In the genomic region with DNA sequence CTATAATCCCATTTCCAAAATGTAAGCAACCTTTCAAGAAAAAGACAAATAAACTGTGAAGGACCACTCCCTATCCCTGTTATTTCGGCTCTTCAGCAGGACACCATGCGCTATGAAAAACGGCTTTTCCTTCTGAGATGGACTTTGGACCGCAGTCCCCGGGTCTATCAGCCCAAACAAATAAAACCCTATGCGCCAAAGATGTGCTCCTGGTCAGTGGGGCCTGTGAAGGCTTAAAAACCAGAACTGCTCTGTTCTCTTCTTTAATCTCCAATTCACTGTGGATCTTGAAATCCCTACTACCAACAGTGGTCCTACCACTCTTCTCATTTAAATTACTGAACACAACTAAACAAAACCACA, we compare ENCODE assay signal across 1 cellular context.
TF ChIP-seq lines count a peak whose summit lies in the region.

No MANE protein-coding gene starts in this region.

TF ChIP-seq in HepG2, 621 proteins besides CTCF, POLR2A, EP300 and RAD21 (continued from another document):
- TF ChIP-seq ZNF784 (CRISPR knock-in tag; IDR thresholded peaks at IDR 0.05; ENCODE audit: borderline replicate concordance) (no peak), GATA4 (IDR thresholded peaks at IDR 0.05; ENCODE audit: borderline replicate concordance, low read depth) (no peak), ZGPAT (CRISPR knock-in tag; IDR thresholded peaks at IDR 0.05) (no peak; the same call in 1 of the 2 replicates), ZSCAN21 (CRISPR knock-in tag; IDR thresholded peaks at IDR 0.05; ENCODE audit: borderline replicate concordance) (no peak), ZNF225 (CRISPR knock-in tag; IDR thresholded peaks at IDR 0.05) (no peak), MIER2 (CRISPR knock-in tag; IDR thresholded peaks at IDR 0.05) (no peak), CHD4 (IDR thresholded peaks at IDR 0.05; ENCODE audit: borderline replicate concordance, low read length) (0 out of 2 replicates have a peak, but pooled peaks have one; percentile 7), ZNF251 (CRISPR knock-in tag; IDR thresholded peaks at IDR 0.05) (no peak), ZZZ3 (CRISPR knock-in tag; IDR thresholded peaks at IDR 0.05; ENCODE audit: borderline replicate concordance) (no peak), SRF (IDR thresholded peaks at IDR 0.05; ENCODE audit: low read depth, low read length) (no peak), SMARCC2 (IDR thresholded peaks at IDR 0.05) (no peak), NONO (IDR thresholded peaks at IDR 0.05) (no peak), NONO (CRISPR knock-in tag; conservative IDR thresholded peaks at IDR 0.05) (no peak), BCLAF1 (IDR thresholded peaks at IDR 0.05) (no peak), ZNF547 (CRISPR knock-in tag; IDR thresholded peaks at IDR 0.05) (no peak), IRF2 (CRISPR knock-in tag; IDR thresholded peaks at IDR 0.05) (no peak), ZNF33B (CRISPR knock-in tag; IDR thresholded peaks at IDR 0.05) (no peak), HDAC6 (IDR thresholded peaks at IDR 0.05; ENCODE audit: low read depth, low read length) (no peak), ELF3 (CRISPR knock-in tag; IDR thresholded peaks at IDR 0.05) (peak; percentile 51; the same call in 1 of the 2 replicates), ADNP (CRISPR knock-in tag; IDR thresholded peaks at IDR 0.05) (no peak), RXRB (CRISPR knock-in tag; IDR thresholded peaks at IDR 0.05; ENCODE audit: borderline replicate concordance) (no peak), KLF13 (CRISPR knock-in tag; IDR thresholded peaks at IDR 0.05) (no peak), HMGA1 (CRISPR knock-in tag; conservative IDR thresholded peaks at IDR 0.05) (no peak), ZNF44 (CRISPR knock-in tag; IDR thresholded peaks at IDR 0.05) (no peak), ZBTB42 (CRISPR knock-in tag; IDR thresholded peaks at IDR 0.05) (no peak), PRMT3 (CRISPR knock-in tag; IDR thresholded peaks at IDR 0.05; ENCODE audit: borderline replicate concordance, low read depth) (no peak)
- TF ChIP-seq, protein P1, sequence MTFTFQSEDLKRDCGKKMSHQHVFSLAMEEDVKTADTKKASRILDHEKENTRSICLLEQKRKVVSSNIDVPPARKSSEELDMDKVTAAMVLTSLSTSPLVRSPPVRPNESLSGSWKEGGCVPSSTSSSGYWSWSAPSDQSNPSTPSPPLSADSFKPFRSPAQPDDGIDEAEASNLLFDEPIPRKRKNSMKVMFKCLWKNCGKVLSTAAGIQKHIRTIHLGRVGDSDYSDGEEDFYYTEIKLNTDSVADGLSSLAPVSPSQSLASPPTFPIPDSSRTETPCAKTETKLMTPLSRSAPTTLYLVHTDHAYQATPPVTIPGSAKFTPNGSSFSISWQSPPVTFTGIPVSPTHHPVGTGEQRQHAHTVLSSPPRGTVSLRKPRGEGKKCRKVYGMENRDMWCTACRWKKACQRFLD (CRISPR knock-in tag; IDR thresholded peaks at IDR 0.05; ENCODE audit: borderline replicate concordance): no peak
- TF ChIP-seq, protein P2, sequence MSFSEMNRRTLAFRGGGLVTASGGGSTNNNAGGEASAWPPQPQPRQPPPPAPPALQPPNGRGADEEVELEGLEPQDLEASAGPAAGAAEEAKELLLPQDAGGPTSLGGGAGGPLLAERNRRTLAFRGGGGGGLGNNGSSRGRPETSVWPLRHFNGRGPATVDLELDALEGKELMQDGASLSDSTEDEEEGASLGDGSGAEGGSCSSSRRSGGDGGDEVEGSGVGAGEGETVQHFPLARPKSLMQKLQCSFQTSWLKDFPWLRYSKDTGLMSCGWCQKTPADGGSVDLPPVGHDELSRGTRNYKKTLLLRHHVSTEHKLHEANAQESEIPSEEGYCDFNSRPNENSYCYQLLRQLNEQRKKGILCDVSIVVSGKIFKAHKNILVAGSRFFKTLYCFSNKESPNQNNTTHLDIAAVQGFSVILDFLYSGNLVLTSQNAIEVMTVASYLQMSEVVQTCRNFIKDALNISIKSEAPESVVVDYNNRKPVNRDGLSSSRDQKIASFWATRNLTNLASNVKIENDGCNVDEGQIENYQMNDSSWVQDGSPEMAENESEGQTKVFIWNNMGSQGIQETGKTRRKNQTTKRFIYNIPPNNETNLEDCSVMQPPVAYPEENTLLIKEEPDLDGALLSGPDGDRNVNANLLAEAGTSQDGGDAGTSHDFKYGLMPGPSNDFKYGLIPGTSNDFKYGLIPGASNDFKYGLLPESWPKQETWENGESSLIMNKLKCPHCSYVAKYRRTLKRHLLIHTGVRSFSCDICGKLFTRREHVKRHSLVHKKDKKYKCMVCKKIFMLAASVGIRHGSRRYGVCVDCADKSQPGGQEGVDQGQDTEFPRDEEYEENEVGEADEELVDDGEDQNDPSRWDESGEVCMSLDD (CRISPR knock-in tag; IDR thresholded peaks at IDR 0.05; ENCODE audit: borderline replicate concordance): no peak
- TF ChIP-seq, protein P3, sequence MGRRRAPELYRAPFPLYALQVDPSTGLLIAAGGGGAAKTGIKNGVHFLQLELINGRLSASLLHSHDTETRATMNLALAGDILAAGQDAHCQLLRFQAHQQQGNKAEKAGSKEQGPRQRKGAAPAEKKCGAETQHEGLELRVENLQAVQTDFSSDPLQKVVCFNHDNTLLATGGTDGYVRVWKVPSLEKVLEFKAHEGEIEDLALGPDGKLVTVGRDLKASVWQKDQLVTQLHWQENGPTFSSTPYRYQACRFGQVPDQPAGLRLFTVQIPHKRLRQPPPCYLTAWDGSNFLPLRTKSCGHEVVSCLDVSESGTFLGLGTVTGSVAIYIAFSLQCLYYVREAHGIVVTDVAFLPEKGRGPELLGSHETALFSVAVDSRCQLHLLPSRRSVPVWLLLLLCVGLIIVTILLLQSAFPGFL (CRISPR knock-in tag; IDR thresholded peaks at IDR 0.05): no peak
